22 cellular contexts compared by ENCODE assay signal in the genomic region with DNA sequence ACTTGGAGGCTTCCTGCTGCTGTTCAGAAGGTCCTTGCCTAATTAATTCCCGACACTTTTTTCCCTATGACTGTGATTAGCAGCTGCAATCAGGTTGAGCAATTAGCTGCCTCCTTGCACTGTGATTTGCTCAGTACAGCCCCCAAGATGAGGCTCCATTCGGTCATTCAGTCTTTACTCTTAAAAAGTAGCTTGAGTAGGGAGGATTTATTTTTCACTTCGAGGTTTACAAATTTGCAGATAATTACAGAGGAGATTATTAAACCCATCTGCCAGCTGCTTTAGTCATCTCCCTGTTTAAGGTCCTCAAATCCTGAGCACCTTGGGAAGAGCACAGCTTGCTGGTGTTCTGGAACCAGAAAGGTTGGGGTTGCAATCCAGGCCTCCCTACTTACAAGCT.
"Had no signal": no experiment of that assay in that cellular context is flagged by ENCODE, and none has a peak within 500 bp of the region (broad histone marks: within the 10 kb centered on the region; RNA-seq: fewer than 3 reads in every experiment).

No MANE protein-coding gene starts in this region.

- H3K27ac Mint-ChIP-seq: activated CD4-positive, alpha-beta T cell treated with anti-CD3 and anti-CD28 coated beads, Interleukin-2, amount 10 ng/mL, durations not matched to agents 7 days and 5 days; activated CD8-positive, alpha-beta T cell treated with anti-CD3 and anti-CD28 coated beads, Interleukin-2, amount 10 ng/mL, durations not matched to agents 7 days and 5 days; activated naive CD4-positive, alpha-beta T cell treated with anti-CD3 and anti-CD28 coated beads, Interleukin-2, amount 50 U/mL, for 24 hours; stimulated activated naive B cell treated with anti-CD40 and anti-IgM and Interleukin-4, amounts not matched to agents 10 μg/mL and 1 μg/mL and 100 μg/mL, for 72 hours had no signal

- H3K4me3 ChIP-seq: ascending aorta, breast epithelium, coronary artery, gastrocnemius medialis, heart right ventricle, left lung, pancreas, smooth muscle cell, thoracic aorta, upper lobe of left lung had no signal

- H3K9me3 ChIP-seq: breast epithelium, gastrocnemius medialis, pancreas, thoracic aorta had no signal

- DNase-seq: activated CD4-positive, alpha-beta T cell treated with anti-CD3 and anti-CD28 coated beads, Interleukin-2, amount 10 ng/mL, durations not matched to agents 7 days and 5 days; activated CD8-positive, alpha-beta memory T cell treated with anti-CD3 and anti-CD28 coated beads, Interleukin-2, amount 50 U/mL, for 4 hours; activated CD8-positive, alpha-beta T cell treated with anti-CD3 and anti-CD28 coated beads, Interleukin-2, amount 10 ng/mL, durations not matched to agents 7 days and 5 days; activated effector memory CD4-positive, alpha-beta T cell treated with anti-CD3 and anti-CD28 coated beads, Interleukin-2, amount 50 U/mL, for 16 hours; activated T-cell treated with anti-CD3 and anti-CD28 coated beads, Interleukin-2, amount 50 U/mL, for 4 hours; gastrocnemius medialis; heart right ventricle; left lung; pancreas; stimulated activated CD4-positive, alpha-beta T cell treated with anti-CD3 and anti-CD28 coated beads, Interleukin-4, amount 100 ng/mL, for 1 hour; stimulated activated naive B cell treated with anti-CD40 and anti-IgM and Interleukin-4, amounts not matched to agents 10 μg/mL and 1 μg/mL and 100 μg/mL, for 72 hours; T1000; upper lobe of left lung had no signal

- H3K4me3 Mint-ChIP-seq: activated CD4-positive, alpha-beta T cell treated with anti-CD3 and anti-CD28 coated beads, Interleukin-2, amount 10 ng/mL, durations not matched to agents 7 days and 5 days; activated CD8-positive, alpha-beta T cell treated with anti-CD3 and anti-CD28 coated beads, Interleukin-2, amount 10 ng/mL, durations not matched to agents 7 days and 5 days; activated naive CD4-positive, alpha-beta T cell treated with anti-CD3 and anti-CD28 coated beads, Interleukin-2, amount 50 U/mL, for 24 hours; activated T-cell treated with anti-CD3 and anti-CD28 coated beads, Interleukin-2, amount 50 U/mL, for 4 hours; stimulated activated naive B cell treated with anti-CD40 and anti-IgM and Interleukin-4, amounts not matched to agents 10 μg/mL and 1 μg/mL and 100 μg/mL, for 72 hours had no signal

- H3K4me1 ChIP-seq: ascending aorta, breast epithelium, gastrocnemius medialis, heart right ventricle, left lung, pancreas, upper lobe of left lung had no signal

- H3K27ac ChIP-seq: ascending aorta, breast epithelium, coronary artery, gastrocnemius medialis, heart right ventricle, left lung, pancreas, thoracic aorta, upper lobe of left lung had no signal

- H3K4me1 Mint-ChIP-seq: activated CD4-positive, alpha-beta T cell treated with anti-CD3 and anti-CD28 coated beads, Interleukin-2, amount 10 ng/mL, durations not matched to agents 7 days and 5 days; activated naive CD4-positive, alpha-beta T cell treated with anti-CD3 and anti-CD28 coated beads, Interleukin-2, amount 50 U/mL, for 24 hours had no signal

- H3K27me3 Mint-ChIP-seq: activated CD4-positive, alpha-beta T cell treated with anti-CD3 and anti-CD28 coated beads, Interleukin-2, amount 10 ng/mL, durations not matched to agents 7 days and 5 days; activated naive CD4-positive, alpha-beta T cell treated with anti-CD3 and anti-CD28 coated beads, Interleukin-2, amount 50 U/mL, for 24 hours had no signal

- H3K36me3 ChIP-seq: ascending aorta, breast epithelium, gastrocnemius medialis, heart right ventricle, left lung, pancreas, thoracic aorta, upper lobe of left lung had no signal

- ATAC-seq: activated CD4-positive, CD25-positive, alpha-beta regulatory T cell treated with anti-CD3 and anti-CD28 coated beads, Interleukin-2, amount 50 U/mL, for 24 hours; activated CD8-positive, alpha-beta T cell treated with anti-CD3 and anti-CD28 coated beads, Interleukin-2, amount 10 ng/mL, durations not matched to agents 7 days and 5 days; activated T-cell treated with anti-CD3 and anti-CD28 coated beads, Interleukin-2, amount 50 U/mL, for 4 hours; esophagus mucosa; gastrocnemius medialis; heart right ventricle; left lung; pancreas; sciatic nerve; stimulated activated naive B cell treated with anti-CD40 and anti-IgM and Interleukin-4, amounts not matched to agents 10 μg/mL and 1 μg/mL and 100 μg/mL, for 72 hours had no signal

- H3K9me3 Mint-ChIP-seq: activated CD4-positive, alpha-beta T cell treated with anti-CD3 and anti-CD28 coated beads, Interleukin-2, amount 10 ng/mL, durations not matched to agents 7 days and 5 days had no signal

- H3K36me3 Mint-ChIP-seq: activated naive CD4-positive, alpha-beta T cell treated with anti-CD3 and anti-CD28 coated beads, Interleukin-2, amount 50 U/mL, for 24 hours; stimulated activated naive B cell treated with anti-CD40 and anti-IgM and Interleukin-4, amounts not matched to agents 10 μg/mL and 1 μg/mL and 100 μg/mL, for 72 hours had no signal

- H3K27me3 ChIP-seq: ascending aorta, breast epithelium, gastrocnemius medialis, heart right ventricle, left lung, pancreas, upper lobe of left lung had no signal
